22 cellular contexts compared by ENCODE assay signal in genomic region chr10:110584006-110584405, GRCh38.
"Had no signal": no experiment of that assay in that cellular context is flagged by ENCODE, and none has a peak within 500 bp of the region (broad histone marks: within the 10 kb centered on the region; RNA-seq: fewer than 3 reads in every experiment).

No MANE protein-coding gene starts in this region.

- H3K9me3 Mint-ChIP-seq: endodermal cell; naive thymus-derived CD4-positive, alpha-beta T cell; nephron progenitor cell had no signal

- H3K4me1 Mint-ChIP-seq: endodermal cell, nephron progenitor cell had no signal

- H3K27ac ChIP-seq: coronary artery, neutrophil, sigmoid colon, skin epidermis, stomach, thoracic aorta, transverse colon had no signal

- H3K4me3 Mint-ChIP-seq: endodermal cell; naive thymus-derived CD4-positive, alpha-beta T cell; nephron progenitor cell had no signal

- H3K4me1 ChIP-seq: sigmoid colon, stomach, transverse colon had no signal

- DNase-seq: effector CD4-positive, alpha-beta T cell; endodermal cell; foreskin melanocyte; head of caudate nucleus; hippocampal formation; left colon; left ventricle myocardium superior; mesenchymal stem cell; naive thymus-derived CD4-positive, alpha-beta T cell; nephron progenitor cell; sigmoid colon; stimulated activated CD4-positive, alpha-beta T cell treated with anti-CD3 and anti-CD28 coated beads, Interleukin-2, amount 100 ng/mL, for 24 hours; stimulated activated CD4-positive, alpha-beta T cell treated with anti-CD3 and anti-CD28 coated beads, Interleukin-4, amount 100 ng/mL, for 4 hours; stimulated activated naive CD4-positive, alpha-beta T cell; stomach; substantia nigra; transverse colon had no signal

- H3K27ac Mint-ChIP-seq: endodermal cell had no signal

- H3K9me3 ChIP-seq: neutrophil, sigmoid colon, stomach, thoracic aorta, transverse colon had no signal

- H3K27me3 Mint-ChIP-seq: naive thymus-derived CD4-positive, alpha-beta T cell had no signal

- H3K4me3 ChIP-seq: coronary artery, lung, sigmoid colon, skin epidermis, stomach, thoracic aorta, transverse colon had no signal

- H3K27me3 ChIP-seq: neutrophil, sigmoid colon, stomach, transverse colon had no signal

- ATAC-seq: left colon; left ventricle myocardium superior; naive thymus-derived CD4-positive, alpha-beta T cell had no signal
